In the genomic region with DNA sequence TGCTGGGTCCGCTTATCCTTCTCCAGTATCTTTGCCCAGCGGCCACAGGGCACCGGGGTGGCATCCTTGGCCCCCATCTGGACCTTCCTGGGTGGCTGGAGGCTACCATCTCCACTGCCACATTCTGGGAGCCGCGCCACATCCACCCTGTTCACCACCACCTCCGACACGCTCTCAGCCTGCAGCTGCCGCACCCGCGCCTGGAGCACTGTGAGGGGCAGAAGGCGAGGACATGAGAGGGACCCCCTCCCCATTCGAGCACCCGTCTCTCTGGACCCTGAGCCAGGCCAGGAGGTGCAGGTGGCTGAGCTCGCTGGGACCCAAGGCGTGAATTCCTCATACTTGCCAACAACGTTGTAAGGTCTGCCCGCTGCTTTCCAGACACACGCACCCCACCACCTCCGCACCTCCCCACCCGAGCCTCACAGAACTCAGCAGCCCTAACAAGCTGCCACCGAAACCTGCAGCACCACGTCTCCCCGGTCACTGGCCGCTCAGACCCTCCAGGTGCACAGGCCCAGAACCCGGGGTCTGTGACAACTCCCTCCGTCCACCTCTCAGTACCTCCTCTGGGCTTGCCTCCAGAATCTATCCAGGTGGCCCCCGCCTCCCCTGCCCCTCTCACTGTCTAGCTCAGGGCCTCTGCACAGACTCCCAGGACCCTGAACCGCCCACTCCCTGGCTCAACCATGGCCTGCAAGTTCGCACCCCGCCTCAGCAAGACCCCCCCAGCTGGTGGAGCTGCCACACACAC, we compare ENCODE assay signal across 1 cellular context.
TF ChIP-seq lines count a peak whose summit lies in the region.

No MANE protein-coding gene starts in this region.

TF ChIP-seq in HepG2, 621 proteins besides CTCF, POLR2A, EP300 and RAD21:
- 0 out of 2 replicates have a peak, but pooled peaks have one; percentile 23 for TF ChIP-seq ZNF687 (CRISPR knock-in tag; IDR thresholded peaks at IDR 0.05)
- TF ChIP-seq RBFOX2 (IDR thresholded peaks at IDR 0.05; ENCODE audit: low read depth, low read length), result peak; percentile 55; the same call in 1 of the 2 replicates
- peak; percentile 47 for TF ChIP-seq AGO2 (optimal IDR thresholded peaks at IDR 0.05; ENCODE audit: low read depth, low read length)
- peak; percentile 70; the same call in 1 of the 2 replicates for TF ChIP-seq ZBTB38 (CRISPR knock-in tag; IDR thresholded peaks at IDR 0.05)
- TF ChIP-seq ONECUT2 (CRISPR knock-in tag; IDR thresholded peaks at IDR 0.05), result no peak
